Comparison of ENCODE assay signal across 10 cellular contexts in the genomic region with DNA sequence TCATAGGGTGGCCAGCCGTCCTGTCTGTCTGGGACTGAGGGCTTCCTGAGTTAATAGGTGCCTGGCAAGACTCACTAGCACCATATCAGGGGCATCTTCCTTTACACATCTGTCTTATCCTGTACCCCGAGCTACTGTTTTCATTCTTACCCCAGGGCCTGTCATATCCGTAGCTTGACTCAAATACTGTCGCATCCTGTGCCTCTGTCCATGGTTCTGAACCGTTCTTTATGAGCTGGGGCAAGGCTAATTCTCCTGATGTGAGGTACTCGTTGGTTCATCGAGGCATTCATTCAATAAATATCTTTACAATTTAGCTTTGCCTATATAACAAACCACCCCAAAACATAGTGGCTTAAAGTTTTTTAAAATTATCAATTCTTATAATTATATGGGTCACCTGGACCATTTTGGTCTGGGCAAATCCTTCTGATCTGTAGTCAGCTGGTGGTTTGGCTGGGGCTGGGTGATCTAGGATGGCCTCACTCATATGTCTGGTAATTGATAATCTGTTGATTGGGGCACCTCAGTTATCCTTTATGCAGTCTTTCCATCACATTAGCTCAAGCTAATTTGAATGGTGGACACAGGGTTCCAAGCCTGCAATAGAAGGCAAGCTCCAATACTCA.
DNase-seq lines count a peak whose midpoint lies in the region; ATAC-seq and TF ChIP-seq lines count a peak whose summit lies in the region.
"Had no signal": no experiment of that assay in that cellular context is flagged by ENCODE, and none has a peak within 500 bp of the region (broad histone marks: within the 10 kb centered on the region; RNA-seq: fewer than 3 reads in every experiment).

No MANE protein-coding gene starts in this region.

- intact Hi-C loops in left ventricle myocardium inferior (cut with micrococcal nuclease) = no loop called here

- H3K4me3 ChIP-seq in cardiac muscle cell (no peak overlapping the region), left ventricle myocardium inferior (no peak overlapping the region), fibroblast of villous mesenchyme (ENCODE audit: low read depth, low read length) (no peak overlapping the region)

- H3K4me1 ChIP-seq in cardiac muscle cell (ENCODE audit: low read depth) = no peaks in the 10 kb centered on the region
- no peaks in the 10 kb centered on the region for H3K4me1 ChIP-seq in left ventricle myocardium inferior
- H3K4me1 ChIP-seq: Caco-2 had no signal

- DNase-seq in cardiac muscle cell (ENCODE audit: low read depth in 1 of 2, low spot score in 1 of 2) (peak; percentile 72 to 90), left ventricle myocardium inferior (no peak), fibroblast of villous mesenchyme (ENCODE audit: low read depth) (peak; percentile 51), NCI-H1105 (lab: John Stamatoyannopoulos, UW) (no peak)
- peak; percentile 13 to 31 for DNase-seq in activated CD4-positive, alpha-beta T cell treated with anti-CD3 and anti-CD28 coated beads, Interleukin-2, amount 50 U/mL, for 4 hours
- DNase-seq in stimulated activated CD4-positive, alpha-beta T cell treated with anti-CD3 and anti-CD28 coated beads, Interleukin-2, amount 100 ng/mL, for 24 hours = peak; percentile 49 to 64

- ATAC-seq in GM21423 (IDR thresholded peaks at IDR 0.05; ENCODE audit: unreplicated experiment) (no peak), HG02938 (IDR thresholded peaks at IDR 0.05; ENCODE audit: unreplicated experiment) (no peak)

- peaks cover 13% of the 10 kb centered on the region for H3K27me3 ChIP-seq in cardiac muscle cell
- H3K27me3 ChIP-seq in left ventricle myocardium inferior (ENCODE audit: low read depth) = peaks cover 87% of the 10 kb centered on the region

- H3K36me3 ChIP-seq in cardiac muscle cell = no peaks in the 10 kb centered on the region
- no peaks in the 10 kb centered on the region for H3K36me3 ChIP-seq in left ventricle myocardium inferior
- H3K36me3 ChIP-seq: neutrophil had no signal

- TF ChIP-seq CTCF in cardiac muscle cell (IDR thresholded peaks at IDR 0.05; ENCODE audit: low read depth, low read length) (no peak), left ventricle myocardium inferior (IDR thresholded peaks at IDR 0.05; ENCODE audit: borderline replicate concordance) (no peak), fibroblast of villous mesenchyme (IDR thresholded peaks at IDR 0.05; ENCODE audit: insufficient read depth, low read depth, low read length) (no peak)

- H3K9me3 ChIP-seq in cardiac muscle cell (ENCODE audit: low read depth) = no peaks in the 10 kb centered on the region
- no peaks in the 10 kb centered on the region for H3K9me3 ChIP-seq in left ventricle myocardium inferior (replicated peaks)
- H3K9me3 ChIP-seq: Caco-2, neutrophil had no signal

- H3K27ac ChIP-seq in cardiac muscle cell (no peak overlapping the region), left ventricle myocardium inferior (replicated peaks) (no peak overlapping the region)
- H3K27ac ChIP-seq: neutrophil had no signal

Comparison
In these comparisons a context has a peak if more than half of its experiments do, and no peak if none do; other contexts are left out.
1. DNase-seq: peak in cardiac muscle cell (2 of 2), activated CD4-positive, alpha-beta T cell treated with anti-CD3 and anti-CD28 coated beads, Interleukin-2, amount 50 U/mL, for 4 hours (2 of 2), fibroblast of villous mesenchyme (single experiment) and stimulated activated CD4-positive, alpha-beta T cell treated with anti-CD3 and anti-CD28 coated beads, Interleukin-2, amount 100 ng/mL, for 24 hours (2 of 2); none in left ventricle myocardium inferior (single experiment) and NCI-H1105 (single experiment).